ENCODE assay signal across 1 cellular context in genomic region chr17:47820023-47820789, GRCh38.
TF ChIP-seq lines count a peak whose summit lies in the region.

No MANE protein-coding gene starts in this region.

TF ChIP-seq in GM12878, 131 proteins besides CTCF, POLR2A, EP300 and RAD21:
- TF ChIP-seq, protein P1, sequence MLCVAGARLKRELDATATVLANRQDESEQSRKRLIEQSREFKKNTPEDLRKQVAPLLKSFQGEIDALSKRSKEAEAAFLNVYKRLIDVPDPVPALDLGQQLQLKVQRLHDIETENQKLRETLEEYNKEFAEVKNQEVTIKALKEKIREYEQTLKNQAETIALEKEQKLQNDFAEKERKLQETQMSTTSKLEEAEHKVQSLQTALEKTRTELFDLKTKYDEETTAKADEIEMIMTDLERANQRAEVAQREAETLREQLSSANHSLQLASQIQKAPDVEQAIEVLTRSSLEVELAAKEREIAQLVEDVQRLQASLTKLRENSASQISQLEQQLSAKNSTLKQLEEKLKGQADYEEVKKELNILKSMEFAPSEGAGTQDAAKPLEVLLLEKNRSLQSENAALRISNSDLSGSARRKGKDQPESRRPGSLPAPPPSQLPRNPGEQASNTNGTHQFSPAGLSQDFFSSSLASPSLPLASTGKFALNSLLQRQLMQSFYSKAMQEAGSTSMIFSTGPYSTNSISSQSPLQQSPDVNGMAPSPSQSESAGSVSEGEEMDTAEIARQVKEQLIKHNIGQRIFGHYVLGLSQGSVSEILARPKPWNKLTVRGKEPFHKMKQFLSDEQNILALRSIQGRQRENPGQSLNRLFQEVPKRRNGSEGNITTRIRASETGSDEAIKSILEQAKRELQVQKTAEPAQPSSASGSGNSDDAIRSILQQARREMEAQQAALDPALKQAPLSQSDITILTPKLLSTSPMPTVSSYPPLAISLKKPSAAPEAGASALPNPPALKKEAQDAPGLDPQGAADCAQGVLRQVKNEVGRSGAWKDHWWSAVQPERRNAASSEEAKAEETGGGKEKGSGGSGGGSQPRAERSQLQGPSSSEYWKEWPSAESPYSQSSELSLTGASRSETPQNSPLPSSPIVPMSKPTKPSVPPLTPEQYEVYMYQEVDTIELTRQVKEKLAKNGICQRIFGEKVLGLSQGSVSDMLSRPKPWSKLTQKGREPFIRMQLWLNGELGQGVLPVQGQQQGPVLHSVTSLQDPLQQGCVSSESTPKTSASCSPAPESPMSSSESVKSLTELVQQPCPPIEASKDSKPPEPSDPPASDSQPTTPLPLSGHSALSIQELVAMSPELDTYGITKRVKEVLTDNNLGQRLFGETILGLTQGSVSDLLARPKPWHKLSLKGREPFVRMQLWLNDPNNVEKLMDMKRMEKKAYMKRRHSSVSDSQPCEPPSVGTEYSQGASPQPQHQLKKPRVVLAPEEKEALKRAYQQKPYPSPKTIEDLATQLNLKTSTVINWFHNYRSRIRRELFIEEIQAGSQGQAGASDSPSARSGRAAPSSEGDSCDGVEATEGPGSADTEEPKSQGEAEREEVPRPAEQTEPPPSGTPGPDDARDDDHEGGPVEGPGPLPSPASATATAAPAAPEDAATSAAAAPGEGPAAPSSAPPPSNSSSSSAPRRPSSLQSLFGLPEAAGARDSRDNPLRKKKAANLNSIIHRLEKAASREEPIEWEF (IDR thresholded peaks at IDR 0.05; ENCODE audit: insufficient replicate concordance, low read depth, low read length) = no peak
- TF ChIP-seq SUZ12 (IDR thresholded peaks at IDR 0.05; ENCODE audit: unreplicated experiment) = no peak
- no peak for TF ChIP-seq ZNF217 (IDR thresholded peaks at IDR 0.05)
- TF ChIP-seq RUNX3 (IDR thresholded peaks at IDR 0.05; ENCODE audit: low read length) = no peak
- no peak for TF ChIP-seq YBX1 (IDR thresholded peaks at IDR 0.05)
